ENCODE assay signal across 16 cellular contexts in the genomic region with DNA sequence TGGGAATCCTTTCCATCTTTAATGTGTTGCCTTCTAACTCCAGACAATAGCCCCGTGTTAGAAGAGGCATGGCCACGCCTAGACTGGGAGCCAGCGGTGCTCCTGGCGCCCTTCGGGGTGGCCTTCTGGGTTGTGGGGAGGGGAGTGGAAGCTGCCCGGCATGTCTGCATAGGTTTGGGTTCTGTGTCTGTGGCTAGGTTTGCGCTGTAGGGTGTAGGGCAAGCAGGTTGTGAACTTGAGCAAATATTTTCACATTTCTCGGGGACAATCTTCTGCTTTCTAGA. TPM values are rescaled to one million over a fixed set of nuclear protein-coding genes. Genes with fewer than 3 reads are reported as not detected.
"Had no signal": no experiment of that assay in that cellular context is flagged by ENCODE, and none has a peak within 500 bp of the region (broad histone marks: within the 10 kb centered on the region; RNA-seq: fewer than 3 reads in every experiment).

No MANE protein-coding gene starts in this region.

- H3K27me3 ChIP-seq: testis had no signal

- H3K27ac Mint-ChIP-seq: activated T-helper 2 cell treated with anti-CD3 and anti-CD28 coated beads, Interferon-gamma antibody, Interleukin-2, Interleukin-4, amounts not matched to agents 10 μg/mL and 5 μg/mL and 100 μg/mL, durations not matched to agents 14 hours and 24 hours and 36 hours; effector memory CD8-positive, alpha-beta T cell; T-helper 1 cell treated with Interleukin-12 subunit alpha and Interleukin-12 subunit beta and Interleukin-4 antibody, amounts not matched to agents 30 μg/mL and 1 μg/mL, for 36 hours had no signal

- H3K27ac ChIP-seq: pancreas, testis had no signal

- H3K9me3 Mint-ChIP-seq: activated T-helper 2 cell treated with anti-CD3 and anti-CD28 coated beads, Interferon-gamma antibody, Interleukin-2, Interleukin-4, amounts not matched to agents 10 μg/mL and 5 μg/mL and 100 μg/mL, durations not matched to agents 14 hours and 24 hours and 36 hours; central memory CD8-positive, alpha-beta T cell; effector memory CD8-positive, alpha-beta T cell; stimulated activated naive CD8-positive, alpha-beta T cell treated with anti-CD3 and anti-CD28 coated beads, Interleukin-15, amount 100 ng/mL, for 72 hours; T-helper 1 cell treated with Interleukin-12 subunit alpha and Interleukin-12 subunit beta and Interleukin-4 antibody, amounts not matched to agents 30 μg/mL and 1 μg/mL, for 36 hours had no signal

- FAIRE-seq: pancreas, TTC549 had no signal

- ATAC-seq: effector memory CD8-positive, alpha-beta T cell; stimulated activated naive CD8-positive, alpha-beta T cell treated with anti-CD3 and anti-CD28 coated beads, Interleukin-15, amount 100 ng/mL, for 72 hours had no signal

- H3K4me1 Mint-ChIP-seq: central memory CD8-positive, alpha-beta T cell had no signal

- H3K9me3 ChIP-seq: pancreas, testis had no signal

- DNase-seq: activated CD4-positive, alpha-beta T cell treated with anti-CD3 and anti-CD28 coated beads, Interleukin-2, amount 50 U/mL, for 1 hour; activated naive CD4-positive, alpha-beta T cell treated with anti-CD3 and anti-CD28 coated beads, Interleukin-2, amount 50 U/mL, for 16 hours; activated T-cell treated with anti-CD3 and anti-CD28 coated beads for 4 hours; cortex of kidney; effector memory CD8-positive, alpha-beta T cell; erythroblast; hypothalamus; pancreas; stimulated activated CD4-positive, alpha-beta T cell treated with anti-CD3 and anti-CD28 coated beads, Interleukin-4, amount 100 ng/mL, for 24 hours; stimulated activated naive CD8-positive, alpha-beta T cell treated with anti-CD3 and anti-CD28 coated beads, Interleukin-15, amount 100 ng/mL, for 72 hours; testis had no signal

- H3K4me3 Mint-ChIP-seq: central memory CD8-positive, alpha-beta T cell; effector memory CD8-positive, alpha-beta T cell; stimulated activated naive CD8-positive, alpha-beta T cell treated with anti-CD3 and anti-CD28 coated beads, Interleukin-15, amount 100 ng/mL, for 72 hours; T-helper 1 cell treated with Interleukin-12 subunit alpha and Interleukin-12 subunit beta and Interleukin-4 antibody, amounts not matched to agents 30 μg/mL and 1 μg/mL, for 36 hours had no signal

- H3K36me3 ChIP-seq: pancreas had no signal

- H3K4me1 ChIP-seq: pancreas, testis had no signal

RNA-seq across cellular contexts. Expression of gene CELF4, which starts 40.4 kb away (rescaled TPM):
- total RNA-seq: activated CD8-positive, alpha-beta memory T cell treated with anti-CD3 and anti-CD28 coated beads for 36 hours; activated T-helper 2 cell treated with anti-CD3 and anti-CD28 coated beads, Interferon-gamma antibody, Interleukin-2, Interleukin-4, amounts not matched to agents 10 μg/mL and 5 μg/mL and 100 μg/mL, durations not matched to agents 14 hours and 24 hours and 36 hours had no signal
